22 cellular contexts compared by ENCODE assay signal in genomic region chr1:22812092-22812880, GRCh38.
DNase-seq lines count a peak whose midpoint lies in the region; ATAC-seq and TF ChIP-seq lines count a peak whose summit lies in the region.
"Had no signal": no experiment of that assay in that cellular context is flagged by ENCODE, and none has a peak within 500 bp of the region (broad histone marks: within the 10 kb centered on the region; RNA-seq: fewer than 3 reads in every experiment).

No MANE protein-coding gene starts in this region.

- H2BK20ac ChIP-seq in H9 (ENCODE audit: low read depth, low read length, poor library complexity, severe bottlenecking), result no peak overlapping the region

- no peaks in the 10 kb centered on the region for H3K79me2 ChIP-seq in H9 (ENCODE audit: insufficient read depth, low read length)

- ATAC-seq in stimulated activated effector memory CD8-positive, alpha-beta T cell treated with anti-CD3 and anti-CD28 coated beads, Interleukin-12 subunit alpha, Interleukin-12 subunit beta, amount 100 ng/mL, for 72 hours, result no peak
- ATAC-seq in HG02938 (IDR thresholded peaks at IDR 0.05; ENCODE audit: unreplicated experiment), result no peak
- ATAC-seq: A549 had no signal

- no peaks in the 10 kb centered on the region for H3K9me3 ChIP-seq in H9 (ENCODE audit: control insufficient read depth, low read depth, low read length)
- H3K9me3 ChIP-seq in mesenchymal stem cell (ENCODE audit: control insufficient read depth, low read length), result no peaks in the 10 kb centered on the region
- H3K9me3 ChIP-seq: A549; BE2C; BLaER1 treated with 17β-estradiol and CSF1 and Interleukin-3, amounts not matched to agents 10 nM and 100 nM had no signal

- H2BK15ac ChIP-seq in H9 (ENCODE audit: low read depth, low read length) (no peak overlapping the region), mesenchymal stem cell (ENCODE audit: low read depth, poor library complexity, severe bottlenecking) (peak overlapping the region; percentile 7)

- no peaks in the 10 kb centered on the region for H4K20me1 ChIP-seq in H9 (ENCODE audit: control insufficient read depth, insufficient read depth, insufficient read length)

- H4K91ac ChIP-seq in H9 (ENCODE audit: insufficient read length, low read depth, low read length) (no peak overlapping the region), mesenchymal stem cell (ENCODE audit: low read length) (no peak overlapping the region)

- H3K9me3 Mint-ChIP-seq in H9 (no peaks in the 10 kb centered on the region), chondrocyte (ENCODE audit: low read depth) (no peaks in the 10 kb centered on the region)
- H3K9me3 Mint-ChIP-seq in stimulated activated effector memory CD8-positive, alpha-beta T cell treated with anti-CD3 and anti-CD28 coated beads, Interleukin-12 subunit alpha, Interleukin-12 subunit beta, amount 100 ng/mL, for 72 hours, result no peaks in the 10 kb centered on the region
- H3K9me3 Mint-ChIP-seq: CD14-positive monocyte; CD4-positive, alpha-beta T cell; CD8-positive, alpha-beta memory T cell had no signal

- H2BK12ac ChIP-seq in H9 (ENCODE audit: insufficient read length, low read depth, low read length), result no peak overlapping the region
- H2BK12ac ChIP-seq in mesenchymal stem cell (ENCODE audit: low read length in 2 of 2), result no peak overlapping the region

- no peak overlapping the region for H3K56ac ChIP-seq in H9 (ENCODE audit: insufficient read length, low read depth, low read length)

- no peaks in the 10 kb centered on the region for H3K27me3 ChIP-seq in H9 (ENCODE audit: insufficient read depth, low read length)
- peaks cover 0 to 10% of the 10 kb centered on the region in 2 experiments for H3K27me3 ChIP-seq in mesenchymal stem cell (ENCODE audit: control insufficient read depth in 1 of 2, insufficient read depth in 1 of 2, low read length in 2 of 2)
- H3K27me3 ChIP-seq: BE2C; BLaER1 treated with 17β-estradiol and CSF1 and Interleukin-3, amounts not matched to agents 10 nM and 100 nM had no signal

- no peak overlapping the region for H3T11ph ChIP-seq in H9 (ENCODE audit: low read length)

- no peak for DNase-seq in H9
- DNase-seq in chondrocyte (ENCODE audit: low spot score), result peak; percentile 56
- DNase-seq in mesenchymal stem cell, result no peak
- DNase-seq in stimulated activated effector memory CD8-positive, alpha-beta T cell treated with anti-CD3 and anti-CD28 coated beads, Interleukin-12 subunit alpha, Interleukin-12 subunit beta, amount 100 ng/mL, for 72 hours (ENCODE audit: low spot score in 2 of 2), result no peak
- no peak for DNase-seq in GM20000 (ENCODE audit: low spot score)
- no peak for DNase-seq in COR-L47 (lab: John Stamatoyannopoulos, UW)
- DNase-seq: 8988T; ACHN; AML-193; BE2C; Calu3; CD4-positive, alpha-beta T cell; DMS53; DMS79 treated with DMSO at 0.1 percent for 48 hours; GF-D8; GOT3; HCEC 1CT had no signal

- H2AFZ ChIP-seq in H9 (ENCODE audit: low read length), result no peak overlapping the region
- no peak overlapping the region for H2AFZ ChIP-seq in mesenchymal stem cell (ENCODE audit: low read depth, low read length)

- TF ChIP-seq CTCF in H9 (conservative IDR thresholded peaks at IDR 0.05) (no peak), chondrocyte (IDR thresholded peaks at IDR 0.05) (no peak), GM20000 (IDR thresholded peaks at IDR 0.05; ENCODE audit: extremely low read depth, missing control alignments) (no peak)

- H2BK120ac ChIP-seq in H9 (ENCODE audit: low read depth, low read length, poor library complexity, severe bottlenecking) (no peak overlapping the region), mesenchymal stem cell (ENCODE audit: low read depth, low read length) (no peak overlapping the region)

- H4K8ac ChIP-seq in H9 (replicated peaks; ENCODE audit: insufficient read length, low read depth, low read length), result no peak overlapping the region
- no peak overlapping the region for H4K8ac ChIP-seq in mesenchymal stem cell (ENCODE audit: low read length)

- WGBS in H9 (ENCODE audit: extremely low coverage, insufficient read length, low lambda C conversion rate), result no CpG with 5 or more reads among the region's 18 CpGs
- WGBS in mesenchymal stem cell, result 88% methylated on average over 16 of the region's 18 CpGs

- peak overlapping the region; percentile 23; the same call in 1 of the 2 replicates for H3K14ac ChIP-seq in H9 (ENCODE audit: insufficient read depth, low read length)
- no peak overlapping the region for H3K14ac ChIP-seq in mesenchymal stem cell (ENCODE audit: low read length in 2 of 2)

- H3K4ac ChIP-seq in H9 (ENCODE audit: low read depth, low read length), result no peak overlapping the region
- H3K4ac ChIP-seq in mesenchymal stem cell (ENCODE audit: low read depth in 1 of 2, low read length in 2 of 2), result no peak overlapping the region

- H3K27ac Mint-ChIP-seq in H9, result no peak overlapping the region; a peak in 1 of 7 replicates
- no peak overlapping the region for H3K27ac Mint-ChIP-seq in chondrocyte (ENCODE audit: unreplicated experiment)
- H3K27ac Mint-ChIP-seq in stimulated activated effector memory CD8-positive, alpha-beta T cell treated with anti-CD3 and anti-CD28 coated beads, Interleukin-12 subunit alpha, Interleukin-12 subunit beta, amount 100 ng/mL, for 72 hours, result peak overlapping the region; percentile 48
- H3K27ac Mint-ChIP-seq: CD4-positive, alpha-beta T cell; CD8-positive, alpha-beta memory T cell had no signal

- H3K23ac ChIP-seq in H9 (ENCODE audit: insufficient read length, low read depth, low read length), result no peak overlapping the region
- no peak overlapping the region for H3K23ac ChIP-seq in mesenchymal stem cell (ENCODE audit: low read length in 2 of 2)

- H3K27me3 Mint-ChIP-seq in H9 (ENCODE audit: low read depth) (no peaks in the 10 kb centered on the region), chondrocyte (ENCODE audit: low read depth) (no peaks in the 10 kb centered on the region)

- H3K27ac ChIP-seq in H9 (ENCODE audit: insufficient read length, low read depth, low read length) (no peak overlapping the region), mesenchymal stem cell (ENCODE audit: low read length, poor library complexity, severe bottlenecking) (no peak overlapping the region)
- H3K27ac ChIP-seq: A549; BLaER1 treated with 17β-estradiol and CSF1 and Interleukin-3, amounts not matched to agents 10 nM and 100 nM had no signal

- H4K5ac ChIP-seq in H9 (ENCODE audit: insufficient read length, low read depth, low read length), result no peak overlapping the region

- no peak overlapping the region for H3K9ac ChIP-seq in H9 (ENCODE audit: extremely low read depth, insufficient read length, low read length)
- no peak overlapping the region for H3K9ac ChIP-seq in mesenchymal stem cell (ENCODE audit: low read length)
- H3K9ac ChIP-seq: BLaER1 treated with 17β-estradiol and CSF1 and Interleukin-3, amounts not matched to agents 10 nM and 100 nM had no signal

- peaks cover 0 to 60% of the 10 kb centered on the region in 2 experiments for H3K36me3 ChIP-seq in mesenchymal stem cell (ENCODE audit: control insufficient read depth in 1 of 2, insufficient read depth in 2 of 2, low read depth in 1 of 2, low read length in 2 of 2)
- H3K36me3 ChIP-seq: BE2C; BLaER1 treated with 17β-estradiol and CSF1 and Interleukin-3, amounts not matched to agents 10 nM and 100 nM had no signal

- no peak overlapping the region for H2BK5ac ChIP-seq in H9 (ENCODE audit: insufficient read length, low read length)
- no peak overlapping the region for H2BK5ac ChIP-seq in mesenchymal stem cell (ENCODE audit: low read depth, low read length, poor library complexity, severe bottlenecking)

- no peaks in the 10 kb centered on the region for H3K23me2 ChIP-seq in H9 (ENCODE audit: insufficient read length, low read depth, low read length, poor library complexity, severe bottlenecking)

- no peaks in the 10 kb centered on the region for H3K79me1 ChIP-seq in H9 (ENCODE audit: insufficient read depth, low read depth, low read length, poor library complexity, severe bottlenecking)
- H3K79me1 ChIP-seq in mesenchymal stem cell (replicated peaks; ENCODE audit: low read length, poor library complexity, severe bottlenecking), result peaks cover 53% of the 10 kb centered on the region

- H3K4me2 ChIP-seq in H9 (ENCODE audit: insufficient read depth, insufficient read length, low read length), result no peak overlapping the region
- no peak overlapping the region for H3K4me2 ChIP-seq in mesenchymal stem cell (ENCODE audit: low read length, poor library complexity, severe bottlenecking)
- H3K4me2 ChIP-seq: A549; BLaER1 treated with 17β-estradiol and CSF1 and Interleukin-3, amounts not matched to agents 10 nM and 100 nM had no signal

- H3K4me3 Mint-ChIP-seq in H9, result no peak overlapping the region
- no peak overlapping the region for H3K4me3 Mint-ChIP-seq in chondrocyte (ENCODE audit: unreplicated experiment)
- no peak overlapping the region for H3K4me3 Mint-ChIP-seq in stimulated activated effector memory CD8-positive, alpha-beta T cell treated with anti-CD3 and anti-CD28 coated beads, Interleukin-12 subunit alpha, Interleukin-12 subunit beta, amount 100 ng/mL, for 72 hours
- H3K4me3 Mint-ChIP-seq: CD14-positive monocyte; CD4-positive, alpha-beta T cell; CD8-positive, alpha-beta memory T cell had no signal

- no peaks in the 10 kb centered on the region for H3K36me3 Mint-ChIP-seq in H9 (ENCODE audit: insufficient read depth in 1 of 3, low read depth in 3 of 3)
- H3K36me3 Mint-ChIP-seq in chondrocyte (ENCODE audit: low read depth), result peaks cover 4% of the 10 kb centered on the region
- no peaks in the 10 kb centered on the region for H3K36me3 Mint-ChIP-seq in stimulated activated effector memory CD8-positive, alpha-beta T cell treated with anti-CD3 and anti-CD28 coated beads, Interleukin-12 subunit alpha, Interleukin-12 subunit beta, amount 100 ng/mL, for 72 hours
- H3K36me3 Mint-ChIP-seq: CD14-positive monocyte; CD8-positive, alpha-beta memory T cell had no signal

- H3K4me1 Mint-ChIP-seq in H9 (peaks cover 0 to 15% of the 10 kb centered on the region in 2 experiments; a peak in 2 of 4 replicates), chondrocyte (ENCODE audit: low read depth) (peaks cover 12% of the 10 kb centered on the region)
- H3K4me1 Mint-ChIP-seq in stimulated activated effector memory CD8-positive, alpha-beta T cell treated with anti-CD3 and anti-CD28 coated beads, Interleukin-12 subunit alpha, Interleukin-12 subunit beta, amount 100 ng/mL, for 72 hours, result no peaks in the 10 kb centered on the region
- H3K4me1 Mint-ChIP-seq: CD14-positive monocyte; CD8-positive, alpha-beta memory T cell had no signal

- H3K18ac ChIP-seq in H9 (ENCODE audit: insufficient read length, low read depth, low read length) (no peak overlapping the region), mesenchymal stem cell (ENCODE audit: low read depth in 1 of 2, low read length in 2 of 2) (no peak overlapping the region)

- H3K4me1 ChIP-seq in H9 (ENCODE audit: insufficient read depth, low read length) (no peaks in the 10 kb centered on the region), mesenchymal stem cell (ENCODE audit: control insufficient read depth, insufficient read depth, low read depth, low read length) (peaks cover 18% of the 10 kb centered on the region)
- H3K4me1 ChIP-seq: A549; BE2C; BLaER1 treated with 17β-estradiol and CSF1 and Interleukin-3, amounts not matched to agents 10 nM and 100 nM had no signal

- no peak overlapping the region for H3K4me3 ChIP-seq in mesenchymal stem cell (ENCODE audit: insufficient read depth in 1 of 2, low read depth in 1 of 2, low read length in 2 of 2)
- H3K4me3 ChIP-seq: A549; BLaER1 treated with 17β-estradiol and CSF1 and Interleukin-3, amounts not matched to agents 10 nM and 100 nM had no signal

- no peak overlapping the region for H2AK5ac ChIP-seq in H9 (ENCODE audit: insufficient read length, low read length)
- no peak overlapping the region for H2AK5ac ChIP-seq in mesenchymal stem cell (ENCODE audit: low read length, severe bottlenecking)
